16 cellular contexts compared by ENCODE assay signal in the genomic region with DNA sequence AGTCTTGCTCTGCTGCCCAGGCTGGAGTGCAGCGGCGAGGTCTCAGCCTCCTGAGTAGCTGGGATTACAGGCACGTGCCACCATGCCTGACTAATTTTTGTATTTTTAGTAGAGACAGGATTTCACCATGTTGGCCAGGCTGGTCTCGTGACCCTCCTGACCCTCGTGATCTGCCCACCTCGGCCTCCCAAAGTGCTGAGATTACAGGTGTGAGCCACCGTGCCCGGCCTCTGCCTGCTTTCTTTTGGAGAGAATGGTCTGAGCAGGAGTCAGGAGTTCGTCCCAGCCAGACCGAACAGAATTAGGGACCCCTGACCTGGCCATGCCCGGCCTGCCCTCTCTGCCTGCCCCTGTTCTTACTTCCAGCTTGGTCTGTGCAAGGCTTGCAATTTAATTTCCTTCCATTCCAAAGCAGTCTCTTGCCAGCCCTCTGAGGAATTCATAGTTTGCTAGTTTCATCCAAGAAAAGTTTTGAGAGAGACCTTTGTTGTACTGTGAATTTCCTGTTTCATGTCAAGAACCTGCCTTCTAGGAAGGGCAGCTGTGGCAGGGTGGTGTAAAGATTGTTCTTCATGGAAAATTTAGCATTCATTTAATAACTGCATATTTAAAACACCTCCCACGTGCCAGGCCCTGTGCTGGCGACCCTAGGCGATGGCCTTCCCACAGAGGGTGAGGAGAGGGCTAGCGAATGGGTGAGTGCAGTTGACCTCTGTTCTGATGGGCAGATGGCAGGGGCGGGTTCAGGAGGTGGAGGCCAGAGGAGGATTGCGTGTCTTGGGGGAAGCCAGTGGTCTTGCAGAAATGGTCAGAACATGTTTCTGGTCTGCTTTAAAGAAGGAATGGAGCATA. TPM values are rescaled to one million over a fixed set of nuclear protein-coding genes. Genes with fewer than 3 reads are reported as not detected.
A peak's percentile ranks its signal among the peaks of the same experiment; 100 is the strongest.
DNase-seq lines count a peak whose midpoint lies in the region; ATAC-seq and TF ChIP-seq lines count a peak whose summit lies in the region.
"Had no signal": no experiment of that assay in that cellular context is flagged by ENCODE, and none has a peak within 500 bp of the region (broad histone marks: within the 10 kb centered on the region; RNA-seq: fewer than 3 reads in every experiment).

No MANE protein-coding gene starts in this region.

- CTCF ChIA-PET in CD8-positive, alpha-beta T cell (lab: Charles Lee), result interaction anchor here (0.7 to 12.1 kb wide), 18 partner anchors 10 to 234 kb away, joined by 3 to 239 read pairs (median 13); partner anchors contain the start of genes LRRC43 and MLXIP
- CTCF ChIA-PET in Panc1 (lab: Charles Lee), result interaction anchor here (0.7 to 1.2 kb wide), 3 partner anchors 26 to 203 kb away, joined by 3 to 5 read pairs (median 4); partner anchors contain the start of gene CFAP251

- no peak overlapping the region for H3K27ac ChIP-seq in CD8-positive, alpha-beta T cell (ENCODE audit: low read depth, low read length)
- H3K27ac ChIP-seq in Panc1 (ENCODE audit: low read length), result peak overlapping the region; percentile 87
- H3K27ac ChIP-seq in psoas muscle, result peak overlapping the region; percentile 75

- H3K4me1 ChIP-seq in CD8-positive, alpha-beta T cell (ENCODE audit: insufficient read depth, low read length), result peaks cover 36% of the 10 kb centered on the region
- H3K4me1 ChIP-seq in Panc1 (ENCODE audit: control insufficient read depth, insufficient read depth, low read length) (peaks cover 69% of the 10 kb centered on the region), psoas muscle (peaks cover 69% of the 10 kb centered on the region)

- H3K27me3 Mint-ChIP-seq in CD8-positive, alpha-beta T cell (ENCODE audit: low read depth), result no peaks in the 10 kb centered on the region

- H3K4me1 Mint-ChIP-seq in CD8-positive, alpha-beta T cell (ENCODE audit: low read depth), result peaks cover 63% of the 10 kb centered on the region

- in situ Hi-C loops in Panc1 (cut with HindIII; ENCODE audit: low pct_unique_long_range_greater_than_20kb, low sequenced_read_pairs), result no loop called here

- H3K9me3 Mint-ChIP-seq in CD8-positive, alpha-beta T cell, result no peaks in the 10 kb centered on the region

- peaks cover 26% of the 10 kb centered on the region for H3K36me3 Mint-ChIP-seq in CD8-positive, alpha-beta T cell

- no TSS peak for BruUV-seq in Panc1 (replicated peaks; lab: Mats Ljungman, UMichigan)

- H3K4me3 Mint-ChIP-seq in CD8-positive, alpha-beta T cell, result no peak overlapping the region

- no peak overlapping the region for H3K4me3 ChIP-seq in CD8-positive, alpha-beta T cell (ENCODE audit: low read depth, low read length)
- no peak overlapping the region for H3K4me3 ChIP-seq in Panc1 (ENCODE audit: low read depth in 2 of 2, low read length in 2 of 2)
- H3K4me3 ChIP-seq in psoas muscle, result no peak overlapping the region

- intact Hi-C loops in CD8-positive, alpha-beta T cell (cut with DNase I, micrococcal nuclease), result loop anchor here (2.0 to 10.0 kb wide), 5 partner anchors 39 to 207 kb away; partner anchors contain the start of genes CFAP251 (in 1 of the 2) and VPS33A (in 1 of the 2)
- intact Hi-C loops in Panc1 (cut with micrococcal nuclease; ENCODE audit: unreplicated experiment) (loop anchor here (2.0 kb wide), 1 partner anchor 67 kb away; no protein-coding TSS in a partner anchor), psoas muscle (cut with DNase I) (loop anchor here (2.0 to 5.0 kb wide), 2 partner anchors 39 to 67 kb away; no protein-coding TSS in a partner anchor)

- no peaks in the 10 kb centered on the region for H3K36me3 ChIP-seq in CD8-positive, alpha-beta T cell (ENCODE audit: insufficient read depth, low read length)
- H3K36me3 ChIP-seq in Panc1 (ENCODE audit: control insufficient read depth, insufficient read depth, low read length), result no peaks in the 10 kb centered on the region
- H3K36me3 ChIP-seq in psoas muscle (ENCODE audit: insufficient read depth in 1 of 2, low read depth in 1 of 2), result peaks cover 0 to 5% of the 10 kb centered on the region in 2 donors

- H3K27me3 ChIP-seq in CD8-positive, alpha-beta T cell (ENCODE audit: insufficient read depth, low read length), result no peaks in the 10 kb centered on the region
- H3K27me3 ChIP-seq in Panc1 (ENCODE audit: control insufficient read depth, insufficient read depth, low read length) (no peaks in the 10 kb centered on the region), psoas muscle (ENCODE audit: insufficient read depth in 3 of 3, low read length in 2 of 3) (no peaks in the 10 kb centered on the region)

- 52 to 83% (median 56%) methylated on average over 17 of the region's 17 CpGs for WGBS in psoas muscle, 3 donors

- DNase-seq in CD8-positive, alpha-beta T cell, result no peak
- DNase-seq in Panc1 (ENCODE audit: low read depth, low spot score) (no peak), dermis blood vessel endothelial cell (peak; percentile 37), psoas muscle (no peak), Ammon's horn (ENCODE audit: low spot score) (no peak), HUDEP-2 (lab: John Stamatoyannopoulos, UW; ENCODE audit: unreplicated experiment in 76 of 76) (no peak)
- no peak for DNase-seq in stimulated activated CD4-positive, alpha-beta T cell treated with anti-CD3 and anti-CD28 coated beads, Interleukin-4, amount 100 ng/mL, for 1 hour
- DNase-seq: activated CD4-positive, alpha-beta T cell treated with anti-CD3 and anti-CD28 coated beads, Interleukin-2, amount 50 U/mL, for 4 hours; COR-L47; NCI-H1417 treated with DMSO at 0.1 percent for 48 hours; NCI-H446 treated with DMSO at 0.1 percent for 48 hours; stimulated activated CD4-positive, alpha-beta T cell treated with anti-CD3 and anti-CD28 coated beads, Interleukin-1b, Interleukin-23, amount 100 ng/mL, for 48 hours had no signal

- H3K9me3 ChIP-seq in CD8-positive, alpha-beta T cell (ENCODE audit: low read length), result no peaks in the 10 kb centered on the region
- H3K9me3 ChIP-seq in Panc1 (ENCODE audit: control insufficient read depth, insufficient read depth, low read depth, low read length) (no peaks in the 10 kb centered on the region), psoas muscle (no peaks in the 10 kb centered on the region)

- ATAC-seq in CD8-positive, alpha-beta T cell, result no peak
- ATAC-seq in Panc1 (no peak), psoas muscle (no peak), HG02884 (IDR thresholded peaks at IDR 0.05; ENCODE audit: unreplicated experiment) (no peak)

- no peak for TF ChIP-seq CTCF in CD8-positive, alpha-beta T cell (IDR thresholded peaks at IDR 0.05)
- TF ChIP-seq CTCF in Panc1 (IDR thresholded peaks at IDR 0.05) (no peak), psoas muscle (IDR thresholded peaks at IDR 0.05) (no peak)

- peak overlapping the region; percentile 43 for H3K27ac Mint-ChIP-seq in CD8-positive, alpha-beta T cell

- POLR2A ChIA-PET in CD8-positive, alpha-beta T cell (lab: Charles Lee), result no interaction called here
- POLR2A ChIA-PET in Panc1 (lab: Charles Lee), result no interaction called here

RNA-seq across cellular contexts. Expression of gene MLXIP, which starts 43.0 kb away (rescaled TPM):
- total RNA-seq in CD8-positive, alpha-beta T cell, result 100 to 1,000 TPM; 117 to 132 TPM
- total RNA-seq in Panc1 (2021; ENCODE audit: unreplicated experiment) (124 TPM), dermis blood vessel endothelial cell (16.7 and 35.7 TPM in 2 replicates), psoas muscle (100 to 1,000 TPM; 114 to 184 (median 137) TPM)
- polyA plus RNA-seq in Panc1 (2012; ENCODE audit: insufficient read length), result 115 TPM
- 100 to 1,000 TPM in 1 of 3 donors, 10 to 100 TPM in 2; 50.9 to 114 (median 55.0) TPM for polyA plus RNA-seq in psoas muscle

RNA-seq across cellular contexts. Expression of gene IL31, which starts 52.5 kb away (rescaled TPM):
- not detected for total RNA-seq in CD8-positive, alpha-beta T cell
- total RNA-seq in Panc1 (2021; ENCODE audit: unreplicated experiment), result not detected
- polyA plus RNA-seq in Panc1 (2012; ENCODE audit: insufficient read length), result not detected
- not detected in 2 replicates for total RNA-seq in dermis blood vessel endothelial cell
- not detected for total RNA-seq in psoas muscle
- not detected for polyA plus RNA-seq in psoas muscle
- total RNA-seq: glomerular endothelial cell; T-helper 2 cell treated with Interferon-gamma antibody and Interleukin-4, amounts not matched to agents 100 ng/mL and 5 ng/mL, for 36 hours had no signal
- polyA plus RNA-seq: keratinocyte had no signal
